Comparison of ENCODE assay signal across 16 cellular contexts in genomic region chr13:51380269-51380668, GRCh38. TPM values are rescaled to one million over a fixed set of nuclear protein-coding genes. Genes with fewer than 3 reads are reported as not detected.
DNase-seq lines count a peak whose midpoint lies in the region; ATAC-seq, FAIRE-seq and TF ChIP-seq lines count a peak whose summit lies in the region.
"Had no signal": no experiment of that assay in that cellular context is flagged by ENCODE, and none has a peak within 500 bp of the region (broad histone marks: within the 10 kb centered on the region; RNA-seq: fewer than 3 reads in every experiment).

No MANE protein-coding gene starts in this region.

- H3K4me3 Mint-ChIP-seq in osteocyte (ENCODE audit: unreplicated experiment) = no peak overlapping the region
- H3K4me3 Mint-ChIP-seq: activated CD8-positive, alpha-beta T cell treated with anti-CD3 and anti-CD28 coated beads for 36 hours; activated naive CD8-positive, alpha-beta T cell treated with anti-CD3 and anti-CD28 coated beads for 36 hours; type B pancreatic cell had no signal

- no peak overlapping the region for H3K9ac ChIP-seq in SK-N-SH
- peak overlapping the region; percentile 48 for H3K9ac ChIP-seq in endothelial cell of umbilical vein (replicated peaks; ENCODE audit: extremely low read depth, insufficient read depth, low read length)

- H3K9me3 ChIP-seq in SK-N-SH = no peaks in the 10 kb centered on the region
- H3K9me3 ChIP-seq in endothelial cell of umbilical vein (replicated peaks; ENCODE audit: control insufficient read depth, insufficient read depth, low read length) = no peaks in the 10 kb centered on the region

- intact Hi-C loops in endothelial cell of umbilical vein (cut with micrococcal nuclease) = no loop called here

- no peak for TF ChIP-seq POLR2A in endothelial cell of umbilical vein (IDR thresholded peaks at IDR 0.05; ENCODE audit: low read depth, low read length)

- WGBS in SK-N-SH (ENCODE audit: low lambda C conversion rate) = 89% methylated on average over 4 of the region's 4 CpGs

- H3K4me1 ChIP-seq in SK-N-SH (ENCODE audit: control insufficient read depth in 1 of 2, insufficient read depth in 2 of 2, low read depth in 1 of 2, low read length in 1 of 2) = no peaks in the 10 kb centered on the region; a peak in 2 of 4 replicates
- peaks cover 15% of the 10 kb centered on the region for H3K4me1 ChIP-seq in endothelial cell of umbilical vein (ENCODE audit: control insufficient read depth, extremely low read depth, insufficient read depth, low read length)

- H3K79me2 ChIP-seq in SK-N-SH (ENCODE audit: insufficient read depth) (no peaks in the 10 kb centered on the region), endothelial cell of umbilical vein (ENCODE audit: control insufficient read depth, insufficient read depth, low read length) (peaks cover 9% of the 10 kb centered on the region)

- DNase-seq in SK-N-SH (no peak), NCI-H510A treated with DMSO at 0.1 percent for 48 hours (lab: John Stamatoyannopoulos, UW) (peak; percentile 67), endothelial cell of umbilical vein (ENCODE audit: low read depth, low spot score) (peak; percentile 76), osteocyte (ENCODE audit: extremely low spot score, unreplicated experiment) (no peak), HEK293T (ENCODE audit: extremely low spot score) (no peak)
- DNase-seq in activated CD8-positive, alpha-beta memory T cell treated with anti-CD3 and anti-CD28 coated beads for 24 hours = no peak
- DNase-seq: activated CD8-positive, alpha-beta T cell treated with anti-CD3 and anti-CD28 coated beads for 36 hours; activated naive CD8-positive, alpha-beta T cell treated with anti-CD3 and anti-CD28 coated beads for 36 hours; DMS79; effector CD4-positive, alpha-beta T cell; OCI-M1; T-helper 2 cell had no signal

- POLR2A ChIA-PET in SK-N-SH (lab: Yijun Ruan, JAX) (no interaction called here), endothelial cell of umbilical vein (lab: Charles Lee) (no interaction called here), HEK293T (lab: Yijun Ruan, JAX) (no interaction called here)

- no peaks in the 10 kb centered on the region for H3K27me3 ChIP-seq in SK-N-SH (ENCODE audit: insufficient read depth)
- H3K27me3 ChIP-seq in endothelial cell of umbilical vein (ENCODE audit: control insufficient read depth in 2 of 2, insufficient read depth in 2 of 2, low read length in 2 of 2) = no peaks in the 10 kb centered on the region

- peaks cover 7% of the 10 kb centered on the region for H3F3A ChIP-seq in SK-N-SH (replicated peaks; ENCODE audit: insufficient read depth)

- H3K27ac Mint-ChIP-seq in osteocyte (ENCODE audit: unreplicated experiment) = peak overlapping the region; percentile 60
- H3K27ac Mint-ChIP-seq: activated CD8-positive, alpha-beta T cell treated with anti-CD3 and anti-CD28 coated beads for 36 hours; activated naive CD8-positive, alpha-beta T cell treated with anti-CD3 and anti-CD28 coated beads for 36 hours; type B pancreatic cell had no signal

- no peaks in the 10 kb centered on the region for H3K9me3 Mint-ChIP-seq in osteocyte (ENCODE audit: unreplicated experiment)
- H3K9me3 Mint-ChIP-seq: activated CD8-positive, alpha-beta T cell treated with anti-CD3 and anti-CD28 coated beads for 36 hours; activated naive CD8-positive, alpha-beta T cell treated with anti-CD3 and anti-CD28 coated beads for 36 hours; type B pancreatic cell had no signal

- H2AFZ ChIP-seq in SK-N-SH (ENCODE audit: low read depth) (no peak overlapping the region), endothelial cell of umbilical vein (ENCODE audit: low read depth, low read length) (no peak overlapping the region)

- peak; percentile 74 for FAIRE-seq in endothelial cell of umbilical vein (lab: Jason Lieb, UNC)
- FAIRE-seq: GM12892 had no signal

- no peak overlapping the region for H3K4me2 ChIP-seq in SK-N-SH
- peak overlapping the region; percentile 30 for H3K4me2 ChIP-seq in endothelial cell of umbilical vein (ENCODE audit: insufficient read depth, low read length)

- CTCF ChIA-PET in SK-N-SH (lab: Yijun Ruan, JAX) = no interaction called here
- CTCF ChIA-PET in endothelial cell of umbilical vein (lab: Charles Lee) = interaction anchor here (1.3 kb wide), 1 partner anchor 418 kb away, joined by 3 read pairs; no protein-coding TSS in a partner anchor
- CTCF ChIA-PET in HEK293T (lab: Yijun Ruan, JAX) = interaction anchor here (0.6 kb wide), 1 partner anchor 94 kb away, joined by 3 read pairs; no protein-coding TSS in a partner anchor

- H4K20me1 ChIP-seq in SK-N-SH (ENCODE audit: insufficient read depth) = no peaks in the 10 kb centered on the region
- no peaks in the 10 kb centered on the region for H4K20me1 ChIP-seq in endothelial cell of umbilical vein (replicated peaks; ENCODE audit: control insufficient read depth, extremely low read depth, insufficient read depth, low read length)

- H3K9me1 ChIP-seq in endothelial cell of umbilical vein (replicated peaks; ENCODE audit: control insufficient read depth, extremely low read depth, insufficient read depth, low read length) = peaks cover 6% of the 10 kb centered on the region

- H3K27ac ChIP-seq in SK-N-SH (ENCODE audit: low read depth in 2 of 2, low read length in 1 of 2) (no peak overlapping the region), endothelial cell of umbilical vein (ENCODE audit: insufficient read depth, low read depth, low read length) (peak overlapping the region; percentile 66)

- peaks cover 2% of the 10 kb centered on the region for H3K4me1 Mint-ChIP-seq in osteocyte (ENCODE audit: unreplicated experiment)

- no TSS peak for BruUV-seq in endothelial cell of umbilical vein (replicated peaks; lab: Mats Ljungman, UMichigan)

- dilution Hi-C loops in endothelial cell of umbilical vein (cut with MboI; ENCODE audit: extremely low pct_ligation_motif_present, low sequenced_read_pairs) = no loop called here

- peaks cover 48% of the 10 kb centered on the region for H3K36me3 Mint-ChIP-seq in osteocyte (ENCODE audit: unreplicated experiment)

- TF ChIP-seq CTCF in SK-N-SH (IDR thresholded peaks at IDR 0.05) (no peak), endothelial cell of umbilical vein (IDR thresholded peaks at IDR 0.05; ENCODE audit: extremely low read depth in 1 of 2, insufficient read depth in 1 of 2, low read depth in 1 of 2, low read length in 2 of 2) (no peak), osteocyte (IDR thresholded peaks at IDR 0.05) (no peak)

- no peaks in the 10 kb centered on the region for H3K27me3 Mint-ChIP-seq in osteocyte (ENCODE audit: unreplicated experiment)
- H3K27me3 Mint-ChIP-seq: activated CD8-positive, alpha-beta T cell treated with anti-CD3 and anti-CD28 coated beads for 36 hours; activated naive CD8-positive, alpha-beta T cell treated with anti-CD3 and anti-CD28 coated beads for 36 hours; type B pancreatic cell had no signal

- peaks cover 61 to 76% of the 10 kb centered on the region in 2 experiments for H3K36me3 ChIP-seq in SK-N-SH (replicated peaks in 1 of 2; ENCODE audit: control insufficient read depth in 1 of 2, insufficient read depth in 2 of 2, low read length in 1 of 2)
- H3K36me3 ChIP-seq in endothelial cell of umbilical vein (ENCODE audit: control insufficient read depth in 2 of 2, extremely low read depth in 1 of 2, insufficient read depth in 2 of 2, low read length in 2 of 2) = peaks cover 0 to 19% of the 10 kb centered on the region in 2 experiments

- no peak for TF ChIP-seq EP300 in SK-N-SH (IDR thresholded peaks at IDR 0.05; ENCODE audit: borderline replicate concordance in 1 of 2, low read depth in 1 of 2, low read length in 1 of 2)

- no peak overlapping the region for H3K4me3 ChIP-seq in SK-N-SH (ENCODE audit: low read depth in 2 of 2, low read length in 1 of 2)
- no peak overlapping the region for H3K4me3 ChIP-seq in endothelial cell of umbilical vein (replicated peaks in 1 of 3; ENCODE audit: insufficient read depth in 1 of 3, low read depth in 1 of 3, low read length in 3 of 3)

- TF ChIP-seq RAD21 in SK-N-SH (IDR thresholded peaks at IDR 0.05; ENCODE audit: low read length) = no peak

- peak; percentile 55; the same call in 2 of the 3 replicates for ATAC-seq in SK-N-SH treated with all-trans-retinoic acid at 6 μM for 48 hours
- ATAC-seq in HG02970 (IDR thresholded peaks at IDR 0.05; ENCODE audit: low FRiP score, unreplicated experiment) = no peak
- ATAC-seq: activated CD8-positive, alpha-beta T cell treated with anti-CD3 and anti-CD28 coated beads for 36 hours had no signal

- no peaks in the 10 kb centered on the region for H3K9me2 ChIP-seq in SK-N-SH

TF ChIP-seq in SK-N-SH, 30 proteins besides CTCF, POLR2A, EP300 and RAD21 (continues in another document):
- no peak for TF ChIP-seq SMC3 (IDR thresholded peaks at IDR 0.05; ENCODE audit: low read depth, low read length)
- TF ChIP-seq POLR2AphosphoS5 (IDR thresholded peaks at IDR 0.05; ENCODE audit: low read depth, low read length) = no peak

TF ChIP-seq in endothelial cell of umbilical vein, 7 proteins besides CTCF, POLR2A, EP300 and RAD21 (continues in another document):
- no peak for TF ChIP-seq POLR2AphosphoS5 (IDR thresholded peaks at IDR 0.05; ENCODE audit: insufficient read depth, low read depth, low read length)
- TF ChIP-seq MYC (IDR thresholded peaks at IDR 0.05; ENCODE audit: low read depth, low read length) = no peak
- TF ChIP-seq, protein P1, sequence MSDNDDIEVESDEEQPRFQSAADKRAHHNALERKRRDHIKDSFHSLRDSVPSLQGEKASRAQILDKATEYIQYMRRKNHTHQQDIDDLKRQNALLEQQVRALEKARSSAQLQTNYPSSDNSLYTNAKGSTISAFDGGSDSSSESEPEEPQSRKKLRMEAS (IDR thresholded peaks at IDR 0.05; ENCODE audit: insufficient read depth, insufficient read length) = no peak

TF ChIP-seq in HEK293T, 16 proteins besides CTCF, POLR2A, EP300 and RAD21 (continues in another document):
- TF ChIP-seq HDGF (IDR thresholded peaks at IDR 0.05; ENCODE audit: borderline replicate concordance) (no peak), SP1 (IDR thresholded peaks at IDR 0.05) (no peak), FOXM1 (IDR thresholded peaks at IDR 0.05; ENCODE audit: borderline replicate concordance) (no peak), BHLHE40 (IDR thresholded peaks at IDR 0.05; ENCODE audit: borderline replicate concordance) (no peak), ELF4 (IDR thresholded peaks at IDR 0.05) (no peak), TARDBP (IDR thresholded peaks at IDR 0.05) (no peak), L3MBTL2 (conservative IDR thresholded peaks at IDR 0.05) (no peak)

RNA-seq across cellular contexts. Expression of gene SERPINE3, which starts 40.8 kb away (rescaled TPM):
- not detected in 2 replicates for polyA plus RNA-seq in SK-N-SH (2012; rRNA removed)
- polyA plus RNA-seq in SK-N-SH (2012; cell fraction: cytosol; rRNA removed) = not detected in 2 replicates
- 0.02 TPM in 1 of 2 replicates, not detected in the other for polyA plus RNA-seq in SK-N-SH (2012; cell fraction: nucleus; rRNA removed)
- total RNA-seq in endothelial cell of umbilical vein = not detected in 2 replicates
- not detected in 2 replicates for polyA plus RNA-seq in endothelial cell of umbilical vein
- polyA plus RNA-seq in endothelial cell of umbilical vein (2011; cell fraction: cytosol; rRNA removed) = not detected in 2 replicates
- not detected in 2 replicates for polyA plus RNA-seq in endothelial cell of umbilical vein (2011; cell fraction: nucleus; rRNA removed)
- not detected in 2 replicates for polyA plus RNA-seq in endothelial cell of umbilical vein (2012)
- not detected in 2 replicates for polyA minus RNA-seq in endothelial cell of umbilical vein
- polyA minus RNA-seq in endothelial cell of umbilical vein (2011; cell fraction: cytosol; rRNA and poly(A)+ RNA removed) = not detected
- not detected in 2 replicates for polyA minus RNA-seq in endothelial cell of umbilical vein (2011; cell fraction: nucleus; rRNA and poly(A)+ RNA removed)
- not detected in 2 replicates for total RNA-seq in osteocyte
- total RNA-seq: activated CD8-positive, alpha-beta T cell treated with anti-CD3 and anti-CD28 coated beads for 36 hours; activated naive CD8-positive, alpha-beta T cell treated with anti-CD3 and anti-CD28 coated beads for 36 hours had no signal

Comparison
In these comparisons a context has a peak if more than half of its experiments do, and no peak if none do; other contexts are left out.
1. DNase-seq: peak in NCI-H510A treated with DMSO at 0.1 percent for 48 hours (single experiment) and endothelial cell of umbilical vein (single experiment); none in SK-N-SH (single experiment), osteocyte (single experiment), HEK293T (single experiment) and activated CD8-positive, alpha-beta memory T cell treated with anti-CD3 and anti-CD28 coated beads for 24 hours (single experiment).